In genomic region chr15:77497942-77498361, GRCh38 we compare ENCODE assay signal across 9 cellular contexts.
A peak's percentile ranks its signal among the peaks of the same experiment; 100 is the strongest.
DNase-seq lines count a peak whose midpoint lies in the region; ATAC-seq, FAIRE-seq and TF ChIP-seq lines count a peak whose summit lies in the region.
"Had no signal": no experiment of that assay in that cellular context is flagged by ENCODE, and none has a peak within 500 bp of the region (broad histone marks: within the 10 kb centered on the region; RNA-seq: fewer than 3 reads in every experiment).

No MANE protein-coding gene starts in this region.

- H3K9ac ChIP-seq in parathyroid adenoma = no peak overlapping the region

- H3K27me3 ChIP-seq in adrenal gland = no peaks in the 10 kb centered on the region
- H3K27me3 ChIP-seq in left ventricle myocardium inferior (ENCODE audit: low read depth) = no peaks in the 10 kb centered on the region
- H3K27me3 ChIP-seq in parathyroid adenoma (ENCODE audit: control insufficient read depth, insufficient read depth, low read length) = no peaks in the 10 kb centered on the region

- 37 to 68% (median 59%) methylated on average over 6 of the region's 6 CpGs for WGBS in adrenal gland, 4 donors

- TF ChIP-seq POLR2A in adrenal gland (IDR thresholded peaks at IDR 0.05) = no peak

- intact Hi-C loops in adrenal gland (cut with DNase I) (loop anchor here (5.0 to 10.0 kb wide), 4 partner anchors 76 to 463 kb away; partner anchors contain the start of genes HMG20A (in 1 of the 2) and PEAK1 (in 1 of the 2)), left ventricle myocardium inferior (cut with micrococcal nuclease) (no loop called here)

- no peaks in the 10 kb centered on the region for H3K79me2 ChIP-seq in parathyroid adenoma

- no peak overlapping the region for H3K4me2 ChIP-seq in parathyroid adenoma (ENCODE audit: low read length)

- H3K9me3 ChIP-seq in adrenal gland (replicated peaks in 1 of 3) (no peaks in the 10 kb centered on the region), left ventricle myocardium inferior (replicated peaks) (no peaks in the 10 kb centered on the region), parathyroid adenoma (ENCODE audit: control insufficient read depth, low read length) (no peaks in the 10 kb centered on the region)

- H3K27ac ChIP-seq in adrenal gland (peak overlapping the region in 3 of 5 donors; percentile 7 to 67 (median 21)), left ventricle myocardium inferior (replicated peaks) (peak overlapping the region; percentile 95), parathyroid adenoma (peak overlapping the region; percentile 73)

- H3K4me1 ChIP-seq in adrenal gland (replicated peaks in 1 of 2) (peaks cover 12 to 51% of the 10 kb centered on the region in 2 donors), left ventricle myocardium inferior (peaks cover 84% of the 10 kb centered on the region), parathyroid adenoma (peaks cover 20% of the 10 kb centered on the region)

- TF ChIP-seq CTCF in adrenal gland (IDR thresholded peaks at IDR 0.05) (no peak), left ventricle myocardium inferior (IDR thresholded peaks at IDR 0.05; ENCODE audit: borderline replicate concordance) (no peak), parathyroid adenoma (IDR thresholded peaks at IDR 0.05) (no peak)

- H3K36me3 ChIP-seq in adrenal gland (replicated peaks in 1 of 2) (no peaks in the 10 kb centered on the region), left ventricle myocardium inferior (no peaks in the 10 kb centered on the region), parathyroid adenoma (ENCODE audit: control insufficient read depth, insufficient read depth, low read length) (no peaks in the 10 kb centered on the region)

- peak; percentile 69 for DNase-seq in Ammon's horn (ENCODE audit: low spot score)
- peak in 2 of 7 donors; percentile 35 to 69 for DNase-seq in adrenal gland
- DNase-seq in left ventricle myocardium inferior = no peak
- no peak for DNase-seq in GM19239 (ENCODE audit: insufficient read length, low spot score)
- DNase-seq in SHP77 (lab: John Stamatoyannopoulos, UW) = no peak
- DNase-seq: stimulated activated CD4-positive, alpha-beta T cell treated with anti-CD3 and anti-CD28 coated beads, Interleukin-4, amount 100 ng/mL, for 1 hour had no signal

- H2AFZ ChIP-seq in parathyroid adenoma = peak overlapping the region; percentile 19

- no peak for FAIRE-seq in GM19239 (lab: Jason Lieb, UNC)

- ATAC-seq in GM21576 (IDR thresholded peaks at IDR 0.05; ENCODE audit: unreplicated experiment) (no peak), GM21447 (IDR thresholded peaks at IDR 0.05; ENCODE audit: unreplicated experiment) (no peak)

- H3K4me3 ChIP-seq in adrenal gland (no peak overlapping the region), left ventricle myocardium inferior (peak overlapping the region; percentile 50), parathyroid adenoma (ENCODE audit: low read depth, low read length) (no peak overlapping the region)

Comparison
In these comparisons a context has a peak if more than half of its experiments do, and no peak if none do; other contexts are left out.
1. H3K27ac ChIP-seq: peak in every context shown above with its lines; median percentile 95 in left ventricle myocardium inferior; 73 in parathyroid adenoma; 21 in adrenal gland.